Comparison of ENCODE assay signal across 19 cellular contexts in the genomic region with DNA sequence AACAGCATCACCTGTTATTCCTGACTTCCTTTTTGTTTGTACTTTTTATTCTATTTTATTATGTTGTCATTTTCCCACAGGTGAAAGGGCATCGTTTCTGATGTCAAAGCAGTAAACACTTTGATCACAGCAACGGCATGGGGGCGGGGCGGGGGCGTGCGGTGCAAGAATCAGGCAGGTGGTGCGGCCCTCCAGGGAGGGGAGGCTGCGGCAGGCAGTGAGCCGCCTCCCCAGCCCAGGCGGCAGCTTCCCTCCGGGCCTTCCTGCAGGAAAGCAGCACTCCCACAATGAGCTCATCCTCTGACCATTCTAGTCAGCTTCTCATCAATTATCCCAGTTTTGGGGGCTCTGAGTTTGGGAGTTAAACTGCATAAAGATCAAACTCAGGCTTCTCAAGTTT.
"Had no signal": no experiment of that assay in that cellular context is flagged by ENCODE, and none has a peak within 500 bp of the region (broad histone marks: within the 10 kb centered on the region; RNA-seq: fewer than 3 reads in every experiment).

No MANE protein-coding gene starts in this region.

- H2AFZ ChIP-seq: hepatocyte had no signal

- H3K79me2 ChIP-seq: hepatocyte had no signal

- H3K27ac Mint-ChIP-seq: activated CD4-positive, alpha-beta memory T cell treated with anti-CD3 and anti-CD28 coated beads for 36 hours; activated naive CD4-positive, alpha-beta T cell treated with anti-CD3 and anti-CD28 coated beads, Interleukin-2, amount 50 U/mL, for 72 hours; natural killer cell treated with Interleukin-12 subunit alpha and Interleukin-12 subunit beta and Interleukin-15 and Interleukin-18, amount 100 ng/mL, for 72 hours; progenitor cell of endocrine pancreas had no signal

- H3K4me1 ChIP-seq: gastroesophageal sphincter had no signal

- H3K36me3 ChIP-seq: cardiac muscle cell, gastroesophageal sphincter had no signal

- DNase-seq: activated CD4-positive, alpha-beta memory T cell treated with anti-CD3 and anti-CD28 coated beads for 36 hours; activated effector memory CD4-positive, alpha-beta T cell treated with Interleukin-2 at 50 U/mL for 16 hours; activated T-cell treated with anti-CD3 and anti-CD28 coated beads, Interleukin-2, amount 50 U/mL, for 4 hours; kidney; mesenchymal stem cell; nucleus accumbens; right cardiac atrium; stimulated activated CD4-positive, alpha-beta T cell treated with anti-CD3 and anti-CD28 coated beads, Interleukin-4, amount 100 ng/mL, for 24 hours; stimulated activated naive CD4-positive, alpha-beta T cell treated with Interleukin-2 at 50 U/mL for 16 hours; T-helper 9 cell; trophoblast cell had no signal

- H3K27me3 Mint-ChIP-seq: activated CD4-positive, alpha-beta memory T cell treated with anti-CD3 and anti-CD28 coated beads for 36 hours; natural killer cell treated with Interleukin-12 subunit alpha and Interleukin-12 subunit beta and Interleukin-15 and Interleukin-18, amount 100 ng/mL, for 72 hours; progenitor cell of endocrine pancreas had no signal

- H3K4me3 ChIP-seq: cardiac muscle cell, gastroesophageal sphincter, hepatocyte, skin epidermis had no signal

- H3K36me3 Mint-ChIP-seq: activated CD4-positive, alpha-beta memory T cell treated with anti-CD3 and anti-CD28 coated beads for 36 hours; activated naive CD4-positive, alpha-beta T cell treated with anti-CD3 and anti-CD28 coated beads, Interleukin-2, amount 50 U/mL, for 72 hours; natural killer cell treated with Interleukin-12 subunit alpha and Interleukin-12 subunit beta and Interleukin-15 and Interleukin-18, amount 100 ng/mL, for 72 hours had no signal

- H3K4me3 Mint-ChIP-seq: activated CD4-positive, alpha-beta memory T cell treated with anti-CD3 and anti-CD28 coated beads for 36 hours; activated T-cell treated with anti-CD3 and anti-CD28 coated beads, Interleukin-2, amount 50 U/mL, for 4 hours; natural killer cell treated with Interleukin-12 subunit alpha and Interleukin-12 subunit beta and Interleukin-15 and Interleukin-18, amount 100 ng/mL, for 72 hours had no signal

- H3K27ac ChIP-seq: cardiac muscle cell, gastroesophageal sphincter, hepatocyte, skin epidermis had no signal

- H3K27me3 ChIP-seq: cardiac muscle cell, gastroesophageal sphincter, hepatocyte had no signal

- ATAC-seq: activated CD4-positive, CD25-positive, alpha-beta regulatory T cell treated with anti-CD3 and anti-CD28 coated beads, Interleukin-2, amount 50 U/mL, for 24 hours; activated naive CD4-positive, alpha-beta T cell treated with anti-CD3 and anti-CD28 coated beads, Interleukin-2, amount 50 U/mL, for 72 hours; activated T-cell treated with anti-CD3 and anti-CD28 coated beads, Interleukin-2, amount 50 U/mL, for 4 hours; gastroesophageal sphincter; natural killer cell treated with Interleukin-12 subunit alpha and Interleukin-12 subunit beta and Interleukin-15 and Interleukin-18, amount 100 ng/mL, for 72 hours; right cardiac atrium had no signal

- H3K9me3 Mint-ChIP-seq: activated naive CD4-positive, alpha-beta T cell treated with anti-CD3 and anti-CD28 coated beads, Interleukin-2, amount 50 U/mL, for 72 hours; activated T-cell treated with anti-CD3 and anti-CD28 coated beads, Interleukin-2, amount 50 U/mL, for 4 hours; natural killer cell treated with Interleukin-12 subunit alpha and Interleukin-12 subunit beta and Interleukin-15 and Interleukin-18, amount 100 ng/mL, for 72 hours had no signal

- H3K4me2 ChIP-seq: hepatocyte had no signal
